ENCODE assay signal across 19 cellular contexts in the genomic region with DNA sequence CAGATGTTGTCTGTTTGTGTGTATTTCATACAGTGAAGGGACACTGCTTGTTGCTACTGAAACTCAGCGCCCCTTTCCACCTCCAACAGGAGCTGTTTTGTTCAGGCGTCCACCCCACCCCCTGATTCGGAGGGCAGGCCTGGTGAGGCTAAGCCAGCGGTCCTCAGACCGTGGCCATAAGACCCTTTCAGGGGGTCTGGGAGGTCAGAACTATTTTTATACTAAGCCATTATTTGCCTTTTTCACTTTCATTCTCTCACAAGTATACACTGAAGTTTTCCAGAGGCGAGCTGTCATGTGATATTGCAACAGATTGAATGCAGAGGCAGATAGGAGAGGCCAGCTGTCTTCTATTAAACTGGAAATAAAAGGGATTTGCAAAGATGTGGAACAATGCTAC. TPM values are rescaled to one million over a fixed set of nuclear protein-coding genes. Genes with fewer than 3 reads are reported as not detected.
DNase-seq lines count a peak whose midpoint lies in the region; ATAC-seq and TF ChIP-seq lines count a peak whose summit lies in the region.
"Had no signal": no experiment of that assay in that cellular context is flagged by ENCODE, and none has a peak within 500 bp of the region (broad histone marks: within the 10 kb centered on the region; RNA-seq: fewer than 3 reads in every experiment).

No MANE protein-coding gene starts in this region.

- no peak overlapping the region for H2AFZ ChIP-seq in hepatocyte

- DNase-seq in GM03348 (ENCODE audit: low spot score) = peak; percentile 67
- peak; percentile 82 for DNase-seq in dedifferentiated amniotic fluid mesenchymal stem cell (ENCODE audit: extremely low spot score)
- DNase-seq in hepatocyte (ENCODE audit: low spot score) = peak; percentile 54
- no peak for DNase-seq in gastrocnemius medialis
- no peak for DNase-seq in ureter (ENCODE audit: low spot score)
- DNase-seq: activated CD4-positive, alpha-beta memory T cell treated with anti-CD3 and anti-CD28 coated beads for 36 hours; activated effector memory CD4-positive, alpha-beta T cell treated with Interleukin-2 at 50 U/mL for 16 hours; effector memory CD8-positive, alpha-beta T cell; EL; mesendoderm; NCI-H1436; NCI-H748 treated with DMSO at 0.1 percent for 48 hours; posterior cingulate gyrus; upper lobe of left lung had no signal

- H4K20me1 ChIP-seq in hepatocyte (ENCODE audit: insufficient read depth, poor library complexity, severe bottlenecking) = no peaks in the 10 kb centered on the region

- in situ Hi-C loops in gastrocnemius medialis (cut with MboI; ENCODE audit: low sequenced_read_pairs in 4 of 4) = no loop called here

- H3K27me3 ChIP-seq in hepatocyte (no peaks in the 10 kb centered on the region), gastrocnemius medialis (no peaks in the 10 kb centered on the region)
- H3K27me3 ChIP-seq: upper lobe of left lung had no signal

- no peaks in the 10 kb centered on the region for H3K9me2 ChIP-seq in hepatocyte (replicated peaks; ENCODE audit: insufficient read depth)

- 46% methylated on average over 6 of the region's 6 CpGs for WGBS in hepatocyte (ENCODE audit: low lambda C conversion rate, missing lambda C conversion rate)

- peak; percentile 49 to 64 for ATAC-seq in gastrocnemius medialis
- no peak for ATAC-seq in GM18505 (IDR thresholded peaks at IDR 0.05; ENCODE audit: unreplicated experiment)
- ATAC-seq in GM19467 (IDR thresholded peaks at IDR 0.05; ENCODE audit: unreplicated experiment) = no peak
- no peak for ATAC-seq in GM21786 (IDR thresholded peaks at IDR 0.05; ENCODE audit: unreplicated experiment)
- ATAC-seq: effector memory CD8-positive, alpha-beta T cell; K562 had no signal

- H3K4me1 ChIP-seq in hepatocyte (ENCODE audit: insufficient read depth) (peaks cover 6% of the 10 kb centered on the region), gastrocnemius medialis (peaks cover 6 to 18% of the 10 kb centered on the region in 2 donors)

- peak overlapping the region; percentile 56 for H3K4me2 ChIP-seq in hepatocyte

- H3K4me3 ChIP-seq in hepatocyte (no peak overlapping the region), gastrocnemius medialis (no peak overlapping the region)
- H3K4me3 ChIP-seq: K562, upper lobe of left lung had no signal

- no peaks in the 10 kb centered on the region for H3K9me3 ChIP-seq in hepatocyte (ENCODE audit: low read depth)
- no peaks in the 10 kb centered on the region for H3K9me3 ChIP-seq in gastrocnemius medialis
- H3K9me3 ChIP-seq: upper lobe of left lung had no signal

- H3K79me2 ChIP-seq in hepatocyte = no peaks in the 10 kb centered on the region

- TF ChIP-seq CTCF in hepatocyte (IDR thresholded peaks at IDR 0.05; ENCODE audit: poor library complexity) (no peak), gastrocnemius medialis (IDR thresholded peaks at IDR 0.05 in 4 of 5, conservative IDR thresholded peaks at IDR 0.05 in 1 of 5) (no peak)

- H3K27ac ChIP-seq in hepatocyte = peak overlapping the region; percentile 57
- peak overlapping the region in 1 of 4 donors; percentile 45 for H3K27ac ChIP-seq in gastrocnemius medialis
- H3K27ac ChIP-seq: C4-2B had no signal

- no peaks in the 10 kb centered on the region for H3K36me3 ChIP-seq in hepatocyte (replicated peaks; ENCODE audit: insufficient read depth, low read depth)
- no peaks in the 10 kb centered on the region for H3K36me3 ChIP-seq in gastrocnemius medialis
- H3K36me3 ChIP-seq: upper lobe of left lung had no signal

- no peak for TF ChIP-seq POLR2A in gastrocnemius medialis (IDR thresholded peaks at IDR 0.05)
- no peak for TF ChIP-seq POLR2A in GM18505 (IDR thresholded peaks at IDR 0.05; ENCODE audit: borderline replicate concordance, extremely low read depth, insufficient read depth, insufficient read length)

- intact Hi-C loops in gastrocnemius medialis (cut with DNase I; ENCODE audit: low total_unique reads) = no loop called here

RNA-seq across cellular contexts. Expression of a gene that starts 39.7 kb away (rescaled TPM):
- total RNA-seq in hepatocyte (190 and 232 TPM in 2 replicates), gastrocnemius medialis (100 to 1,000 TPM in 3 of 4 donors, 10 to 100 TPM in 1; 99.5 to 550 (median 279) TPM), ureter (697 TPM)
- 113 TPM in 2 replicates for polyA plus RNA-seq in hepatocyte
- total RNA-seq: activated CD4-positive, alpha-beta memory T cell treated with anti-CD3 and anti-CD28 coated beads for 36 hours had no signal

Comparison
In these comparisons a context has a peak if more than half of its experiments do, and no peak if none do; other contexts are left out.
1. DNase-seq: peak in GM03348 (single experiment), dedifferentiated amniotic fluid mesenchymal stem cell (single experiment) and hepatocyte (single experiment); none in gastrocnemius medialis (0 of 2) and ureter (single experiment).
2. ATAC-seq: peak in gastrocnemius medialis (2 of 2); none in GM18505 (single experiment), GM19467 (single experiment) and GM21786 (single experiment).